Comparison of ENCODE assay signal across 20 cellular contexts in the genomic region with DNA sequence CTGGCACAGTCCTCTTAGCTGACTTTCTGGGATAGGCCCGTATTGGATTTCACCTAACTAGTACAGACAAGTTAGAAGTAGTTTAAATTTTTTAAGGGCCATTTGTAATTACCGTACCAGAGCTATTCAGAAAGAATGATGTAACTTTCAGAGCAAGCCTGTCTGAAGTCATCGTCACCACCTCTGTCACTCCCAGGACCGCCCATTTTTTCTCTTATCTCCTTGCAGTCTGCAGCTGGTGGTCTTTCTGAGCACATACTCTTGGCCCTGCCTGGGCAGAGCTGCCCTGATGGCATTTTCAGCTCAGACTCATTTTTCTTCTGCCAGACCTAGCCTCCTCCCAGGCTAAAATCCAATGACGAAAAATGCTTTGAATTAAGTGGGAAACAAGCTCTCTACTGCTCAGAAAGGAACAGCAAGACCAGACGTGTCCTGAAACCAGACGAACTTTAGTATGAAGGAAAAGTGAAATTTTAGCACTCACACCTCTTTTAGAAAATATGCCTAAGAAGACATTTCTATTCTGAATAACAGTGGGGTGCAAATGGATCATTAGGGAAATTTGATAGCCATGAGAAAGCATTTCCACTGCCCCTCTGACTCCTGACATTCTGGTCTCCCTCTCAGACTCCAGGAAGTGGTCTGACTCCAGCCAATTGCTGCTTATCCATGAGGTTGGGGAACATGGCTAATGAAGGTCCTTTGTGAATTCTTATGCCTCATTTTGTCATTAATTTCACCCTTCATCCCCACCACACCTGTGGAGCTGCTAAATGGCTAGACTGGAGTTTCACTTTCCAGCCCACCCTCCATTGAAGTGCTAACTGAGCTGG.
DNase-seq lines count a peak whose midpoint lies in the region; ATAC-seq and TF ChIP-seq lines count a peak whose summit lies in the region.
"Had no signal": no experiment of that assay in that cellular context is flagged by ENCODE, and none has a peak within 500 bp of the region (broad histone marks: within the 10 kb centered on the region; RNA-seq: fewer than 3 reads in every experiment).

No MANE protein-coding gene starts in this region.

- 0 out of 2 replicates have a peak, but pooled peaks cover 5% of the 10 kb centered on the region for H3K9me2 ChIP-seq in GM23338 (ENCODE audit: insufficient read depth)

- peaks cover 3% of the 10 kb centered on the region; the same call in 1 of the 2 replicates for H3K4me1 ChIP-seq in GM23338 (ENCODE audit: insufficient read depth)
- H3K4me1 ChIP-seq: BE2C had no signal

- no peaks in the 10 kb centered on the region for H3K27me3 ChIP-seq in GM23338 (ENCODE audit: insufficient read depth)
- H3K27me3 ChIP-seq: BE2C had no signal

- no peaks in the 10 kb centered on the region for H3F3A ChIP-seq in GM23338 (replicated peaks; ENCODE audit: low read depth)

- H3K9me3 Mint-ChIP-seq in GM23338 (no peaks in the 10 kb centered on the region; the same call in 2 of the 3 replicates), mesothelial cell of epicardium (no peaks in the 10 kb centered on the region)
- no peaks in the 10 kb centered on the region for H3K9me3 Mint-ChIP-seq in stimulated activated naive CD8-positive, alpha-beta T cell treated with anti-CD3 and anti-CD28 coated beads, Interleukin-15, amount 100 ng/mL, for 72 hours

- CTCF ChIA-PET in RWPE1 (lab: Yijun Ruan, JAX) = no interaction called here

- peak overlapping the region; percentile 86 for H3K27ac Mint-ChIP-seq in GM23338
- peak overlapping the region; percentile 91 for H3K27ac Mint-ChIP-seq in mesothelial cell of epicardium
- H3K27ac Mint-ChIP-seq in stimulated activated naive CD8-positive, alpha-beta T cell treated with anti-CD3 and anti-CD28 coated beads, Interleukin-15, amount 100 ng/mL, for 72 hours = no peak overlapping the region
- H3K27ac Mint-ChIP-seq: CD4-positive, alpha-beta memory T cell had no signal

- H3K36me3 ChIP-seq in GM23338 (ENCODE audit: insufficient read depth) = no peaks in the 10 kb centered on the region
- H3K36me3 ChIP-seq: BE2C had no signal

- POLR2A ChIA-PET in RWPE1 (lab: Yijun Ruan, JAX; ENCODE audit: low non-redundant PET) = no interaction called here

- no peak overlapping the region for H3K27ac ChIP-seq in GM23338 (ENCODE audit: low read depth)
- peak overlapping the region; percentile 81 for H3K27ac ChIP-seq in RWPE1
- H3K27ac ChIP-seq: KMS-11 had no signal

- H3K36me3 Mint-ChIP-seq in GM23338 (ENCODE audit: low read depth) (no peaks in the 10 kb centered on the region), mesothelial cell of epicardium (no peaks in the 10 kb centered on the region)
- H3K36me3 Mint-ChIP-seq: CD4-positive, alpha-beta memory T cell had no signal

- H3K4me3 ChIP-seq in GM23338 (no peak overlapping the region), epithelial cell of esophagus (ENCODE audit: low read length) (no peak overlapping the region)

- H4K20me1 ChIP-seq in GM23338 (replicated peaks; ENCODE audit: insufficient read depth) = no peaks in the 10 kb centered on the region

- no peak overlapping the region for H3K4me2 ChIP-seq in GM23338
- H3K4me2 ChIP-seq: KMS-11 had no signal

- ATAC-seq in GM23338 = no peak
- ATAC-seq in stimulated activated naive CD8-positive, alpha-beta T cell treated with anti-CD3 and anti-CD28 coated beads, Interleukin-15, amount 100 ng/mL, for 72 hours = no peak

- no peaks in the 10 kb centered on the region for H3K79me2 ChIP-seq in GM23338 (replicated peaks; ENCODE audit: insufficient read depth)

- TF ChIP-seq CTCF in GM23338 (conservative IDR thresholded peaks at IDR 0.05; ENCODE audit: low read depth in 2 of 2) = no peak
- TF ChIP-seq CTCF in RWPE1 (conservative IDR thresholded peaks at IDR 0.05; ENCODE audit: low read depth) = no peak
- TF ChIP-seq CTCF in epithelial cell of esophagus (IDR thresholded peaks at IDR 0.05; ENCODE audit: insufficient read depth, low read depth, low read length, missing control alignments) = no peak
- TF ChIP-seq CTCF in mesothelial cell of epicardium (IDR thresholded peaks at IDR 0.05; ENCODE audit: unreplicated experiment) = no peak

- H3K4me3 Mint-ChIP-seq in GM23338 = no peak overlapping the region
- H3K4me3 Mint-ChIP-seq in mesothelial cell of epicardium = no peak overlapping the region
- H3K4me3 Mint-ChIP-seq in stimulated activated naive CD8-positive, alpha-beta T cell treated with anti-CD3 and anti-CD28 coated beads, Interleukin-15, amount 100 ng/mL, for 72 hours = no peak overlapping the region
- H3K4me3 Mint-ChIP-seq: CD4-positive, alpha-beta memory T cell had no signal

- H2AFZ ChIP-seq in GM23338 = peak overlapping the region; percentile 30; the same call in 1 of the 2 replicates

- DNase-seq in GM23338 (ENCODE audit: low spot score) = no peak
- DNase-seq in RWPE1 (ENCODE audit: low spot score) = peak; percentile 38
- DNase-seq in epithelial cell of esophagus (ENCODE audit: low read depth) = peak; percentile 86
- no peak for DNase-seq in mesothelial cell of epicardium (ENCODE audit: low spot score in 2 of 2, unreplicated experiment in 2 of 2)
- DNase-seq in activated CD4-positive, alpha-beta T cell treated with anti-CD3 and anti-CD28 coated beads for 1 hour = no peak
- DNase-seq in stimulated activated naive CD8-positive, alpha-beta T cell treated with anti-CD3 and anti-CD28 coated beads, Interleukin-15, amount 100 ng/mL, for 72 hours = no peak
- DNase-seq in NCI-H2107 (lab: John Stamatoyannopoulos, UW) = no peak
- DNase-seq in HK-2 (ENCODE audit: unreplicated experiment) = no peak
- DNase-seq: 8988T; BE2C; CD4-positive, alpha-beta memory T cell; DND-41; HCEC 1CT; NCI-H1048; NCI-H1436 treated with DMSO at 0.1 percent for 48 hours; NCI-H2081; NCI-H2227 treated with DMSO at 0.1 percent for 48 hours; NCI-H524; SHP77 treated with DMSO at 0.1 percent for 48 hours had no signal

- H3K27me3 Mint-ChIP-seq in GM23338 (ENCODE audit: insufficient read depth, low read depth, poor library complexity) = no peaks in the 10 kb centered on the region
- no peaks in the 10 kb centered on the region for H3K27me3 Mint-ChIP-seq in mesothelial cell of epicardium (ENCODE audit: low read depth)
- H3K27me3 Mint-ChIP-seq in stimulated activated naive CD8-positive, alpha-beta T cell treated with anti-CD3 and anti-CD28 coated beads, Interleukin-15, amount 100 ng/mL, for 72 hours = no peaks in the 10 kb centered on the region

- H3K4me1 Mint-ChIP-seq in GM23338 = peaks cover 8% of the 10 kb centered on the region; the same call in 2 of the 3 replicates
- peaks cover 16% of the 10 kb centered on the region for H3K4me1 Mint-ChIP-seq in mesothelial cell of epicardium
- no peaks in the 10 kb centered on the region for H3K4me1 Mint-ChIP-seq in stimulated activated naive CD8-positive, alpha-beta T cell treated with anti-CD3 and anti-CD28 coated beads, Interleukin-15, amount 100 ng/mL, for 72 hours
- H3K4me1 Mint-ChIP-seq: CD4-positive, alpha-beta memory T cell had no signal

TF ChIP-seq in GM23338, 12 proteins besides CTCF, POLR2A, EP300 and RAD21 (continues in another document):
- TF ChIP-seq STAT1 (IDR thresholded peaks at IDR 0.05; ENCODE audit: unreplicated experiment) (no peak), EZH2phosphoT487 (IDR thresholded peaks at IDR 0.05; ENCODE audit: unreplicated experiment) (no peak), JUNB (IDR thresholded peaks at IDR 0.05; ENCODE audit: unreplicated experiment) (no peak), POLR2AphosphoS5 (IDR thresholded peaks at IDR 0.05; ENCODE audit: low read depth) (no peak)
- TF ChIP-seq, protein P1, sequence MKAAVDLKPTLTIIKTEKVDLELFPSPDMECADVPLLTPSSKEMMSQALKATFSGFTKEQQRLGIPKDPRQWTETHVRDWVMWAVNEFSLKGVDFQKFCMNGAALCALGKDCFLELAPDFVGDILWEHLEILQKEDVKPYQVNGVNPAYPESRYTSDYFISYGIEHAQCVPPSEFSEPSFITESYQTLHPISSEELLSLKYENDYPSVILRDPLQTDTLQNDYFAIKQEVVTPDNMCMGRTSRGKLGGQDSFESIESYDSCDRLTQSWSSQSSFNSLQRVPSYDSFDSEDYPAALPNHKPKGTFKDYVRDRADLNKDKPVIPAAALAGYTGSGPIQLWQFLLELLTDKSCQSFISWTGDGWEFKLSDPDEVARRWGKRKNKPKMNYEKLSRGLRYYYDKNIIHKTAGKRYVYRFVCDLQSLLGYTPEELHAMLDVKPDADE (IDR thresholded peaks at IDR 0.05) = no peak
- TF ChIP-seq, protein P2, sequence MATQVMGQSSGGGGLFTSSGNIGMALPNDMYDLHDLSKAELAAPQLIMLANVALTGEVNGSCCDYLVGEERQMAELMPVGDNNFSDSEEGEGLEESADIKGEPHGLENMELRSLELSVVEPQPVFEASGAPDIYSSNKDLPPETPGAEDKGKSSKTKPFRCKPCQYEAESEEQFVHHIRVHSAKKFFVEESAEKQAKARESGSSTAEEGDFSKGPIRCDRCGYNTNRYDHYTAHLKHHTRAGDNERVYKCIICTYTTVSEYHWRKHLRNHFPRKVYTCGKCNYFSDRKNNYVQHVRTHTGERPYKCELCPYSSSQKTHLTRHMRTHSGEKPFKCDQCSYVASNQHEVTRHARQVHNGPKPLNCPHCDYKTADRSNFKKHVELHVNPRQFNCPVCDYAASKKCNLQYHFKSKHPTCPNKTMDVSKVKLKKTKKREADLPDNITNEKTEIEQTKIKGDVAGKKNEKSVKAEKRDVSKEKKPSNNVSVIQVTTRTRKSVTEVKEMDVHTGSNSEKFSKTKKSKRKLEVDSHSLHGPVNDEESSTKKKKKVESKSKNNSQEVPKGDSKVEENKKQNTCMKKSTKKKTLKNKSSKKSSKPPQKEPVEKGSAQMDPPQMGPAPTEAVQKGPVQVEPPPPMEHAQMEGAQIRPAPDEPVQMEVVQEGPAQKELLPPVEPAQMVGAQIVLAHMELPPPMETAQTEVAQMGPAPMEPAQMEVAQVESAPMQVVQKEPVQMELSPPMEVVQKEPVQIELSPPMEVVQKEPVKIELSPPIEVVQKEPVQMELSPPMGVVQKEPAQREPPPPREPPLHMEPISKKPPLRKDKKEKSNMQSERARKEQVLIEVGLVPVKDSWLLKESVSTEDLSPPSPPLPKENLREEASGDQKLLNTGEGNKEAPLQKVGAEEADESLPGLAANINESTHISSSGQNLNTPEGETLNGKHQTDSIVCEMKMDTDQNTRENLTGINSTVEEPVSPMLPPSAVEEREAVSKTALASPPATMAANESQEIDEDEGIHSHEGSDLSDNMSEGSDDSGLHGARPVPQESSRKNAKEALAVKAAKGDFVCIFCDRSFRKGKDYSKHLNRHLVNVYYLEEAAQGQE (IDR thresholded peaks at IDR 0.05; ENCODE audit: unreplicated experiment) = no peak

Comparison
In these comparisons a context has a peak if more than half of its experiments do, and no peak if none do; other contexts are left out.
1. DNase-seq: peak in RWPE1 (single experiment) and epithelial cell of esophagus (single experiment); none in GM23338 (single experiment), mesothelial cell of epicardium (0 of 2), activated CD4-positive, alpha-beta T cell treated with anti-CD3 and anti-CD28 coated beads for 1 hour (single experiment), stimulated activated naive CD8-positive, alpha-beta T cell treated with anti-CD3 and anti-CD28 coated beads, Interleukin-15, amount 100 ng/mL, for 72 hours (0 of 2), NCI-H2107 (single experiment) and HK-2 (single experiment).
2. H3K27ac Mint-ChIP-seq: peak in GM23338 (single experiment) and mesothelial cell of epicardium (single experiment); none in stimulated activated naive CD8-positive, alpha-beta T cell treated with anti-CD3 and anti-CD28 coated beads, Interleukin-15, amount 100 ng/mL, for 72 hours (0 of 2).